ENCODE assay signal across 16 cellular contexts in the genomic region with DNA sequence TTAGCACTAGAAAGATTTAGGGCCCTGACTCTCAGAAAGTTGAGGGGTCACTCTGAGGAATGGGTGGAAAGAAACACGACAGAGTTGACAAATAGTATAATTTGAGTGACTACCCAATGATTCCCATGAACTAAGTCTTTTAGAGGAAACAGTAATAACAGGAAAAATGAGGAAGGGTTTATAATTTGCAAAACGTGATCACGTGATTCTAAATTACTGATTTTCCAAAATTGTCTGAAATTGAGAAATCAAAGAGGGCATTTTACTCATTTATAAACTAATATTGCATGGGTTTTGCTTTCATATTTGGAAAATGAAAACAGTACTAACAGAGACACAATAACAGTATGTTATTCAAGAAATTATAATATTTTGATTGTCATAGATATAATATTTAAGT.
DNase-seq lines count a peak whose midpoint lies in the region; ATAC-seq, FAIRE-seq and TF ChIP-seq lines count a peak whose summit lies in the region.
"Had no signal": no experiment of that assay in that cellular context is flagged by ENCODE, and none has a peak within 500 bp of the region (broad histone marks: within the 10 kb centered on the region; RNA-seq: fewer than 3 reads in every experiment).

No MANE protein-coding gene starts in this region.

- H3K9me3 ChIP-seq in GM12878 (replicated peaks; ENCODE audit: control insufficient read depth, insufficient read depth, low read length) = no peaks in the 10 kb centered on the region
- H3K9me3 ChIP-seq: HAP-1 had no signal

- no peak for DNase-seq in D721Med (ENCODE audit: insufficient read length, low spot score)
- DNase-seq in GM12878 (ENCODE audit: low read depth, low spot score) = no peak
- DNase-seq in SIG-M5 treated with dmso at 0.1 percent for 504 hours (lab: John Stamatoyannopoulos, UW; ENCODE audit: unreplicated experiment) = no peak
- no peak for DNase-seq in cerebellum (ENCODE audit: low spot score)
- DNase-seq in left cardiac atrium = no peak
- DNase-seq: C1 segment of cervical spinal cord; Calu3; CD4-positive, alpha-beta memory T cell; COR-L47; DMS153; DND-41; GOT3; HFFc6 had no signal

- H3K36me3 ChIP-seq in GM12878 (ENCODE audit: control insufficient read depth in 2 of 2, insufficient read depth in 2 of 2, low read length in 1 of 2) = no peaks in the 10 kb centered on the region
- H3K36me3 ChIP-seq: HAP-1 had no signal

- no TSS peak for BruUV-seq in GM12878 (replicated peaks; lab: Mats Ljungman, UMichigan)

- SMC1A ChIA-PET in GM12878 (lab: Charles Lee; ENCODE audit: uncharacterized antibody, unreplicated experiment) = no interaction called here

- 0% methylated on average over 3 of the region's 3 CpGs for WGBS in GM12878 (ENCODE audit: insufficient coverage, insufficient replicate concordance, low lambda C conversion rate, missing lambda C conversion rate)

- no peak for TF ChIP-seq POLR2A in GM12878 (IDR thresholded peaks at IDR 0.05; ENCODE audit: low read depth, low read length)

- CTCF ChIA-PET in GM12878 (lab: Yijun Ruan, JAX) = no interaction called here

- TF ChIP-seq CTCF in D721Med (IDR thresholded peaks at IDR 0.05; ENCODE audit: insufficient read depth, missing control alignments) (no peak), GM12878 (IDR thresholded peaks at IDR 0.05 in 2 of 3, conservative IDR thresholded peaks at IDR 0.05 in 1 of 3; ENCODE audit: control insufficient read depth in 2 of 3, extremely low read depth in 1 of 3, insufficient read depth in 1 of 3, low read depth in 3 of 3, low read length in 3 of 3) (no peak)

- in situ Hi-C loops in GM12878 (cut with MboI) = no loop called here

- intact Hi-C loops in GM12878 (cut with micrococcal nuclease; ENCODE audit: unreplicated experiment) (no loop called here), left cardiac atrium (cut with DNase I) (no loop called here)

- H4K20me1 ChIP-seq in GM12878 (ENCODE audit: control insufficient read depth, insufficient read depth) = no peaks in the 10 kb centered on the region

- no peaks in the 10 kb centered on the region for H3K4me1 ChIP-seq in GM12878 (ENCODE audit: control insufficient read depth, insufficient read depth, low read length)
- H3K4me1 ChIP-seq: HAP-1 had no signal

- no peak overlapping the region for H3K4me3 ChIP-seq in GM12878
- H3K4me3 ChIP-seq: HAP-1 had no signal

- no peak for TF ChIP-seq EP300 in GM12878 (IDR thresholded peaks at IDR 0.05; ENCODE audit: borderline replicate concordance in 1 of 2, control insufficient read depth in 1 of 2, low read depth in 2 of 2, low read length in 2 of 2)

- no peaks in the 10 kb centered on the region for H3K27me3 ChIP-seq in GM12878 (replicated peaks in 1 of 2; ENCODE audit: control insufficient read depth in 2 of 2, insufficient read depth in 2 of 2, low read length in 1 of 2)

- no peak overlapping the region for H2AFZ ChIP-seq in GM12878 (ENCODE audit: control insufficient read depth, low read depth, low read length)

- no peak overlapping the region for H3K27ac ChIP-seq in GM12878 (ENCODE audit: control insufficient read depth, insufficient read depth)

- no peak overlapping the region for H3K9ac ChIP-seq in GM12878 (ENCODE audit: control insufficient read depth, insufficient read depth, low read length)

- POLR2A ChIA-PET in GM12878 (lab: Charles Lee) = no interaction called here

- FAIRE-seq in D721Med (lab: Jason Lieb, UNC) (peak; percentile 60), GM12878 (lab: Jason Lieb, UNC) (no peak), islet of Langerhans (lab: Jason Lieb, UNC) (peak; percentile 70)
- FAIRE-seq: H54 had no signal

- no peaks in the 10 kb centered on the region for H3K79me2 ChIP-seq in GM12878 (ENCODE audit: control insufficient read depth, insufficient read depth, low read length)

- TF ChIP-seq RAD21 in GM12878 (IDR thresholded peaks at IDR 0.05; ENCODE audit: insufficient read depth, low read depth, low read length) = no peak

- RAD21 ChIA-PET in GM12878 (lab: Charles Lee; ENCODE audit: unreplicated experiment) = no interaction called here

- no peak for ATAC-seq in GM12878
- no peak for ATAC-seq in left cardiac atrium

- H3K4me2 ChIP-seq in GM12878 (ENCODE audit: control insufficient read depth, insufficient read depth) = no peak overlapping the region

TF ChIP-seq in GM12878, 131 proteins besides CTCF, POLR2A, EP300 and RAD21:
- TF ChIP-seq NFXL1 (IDR thresholded peaks at IDR 0.05; ENCODE audit: borderline replicate concordance) (no peak), RFX5 (IDR thresholded peaks at IDR 0.05; ENCODE audit: low read depth, low read length) (no peak), RAD51 (IDR thresholded peaks at IDR 0.05) (peak; percentile 57; the same call in 1 of the 2 replicates), ZNF24 (IDR thresholded peaks at IDR 0.05) (no peak), CHD1 (IDR thresholded peaks at IDR 0.05; ENCODE audit: low read depth, low read length) (no peak), ZNF384 (IDR thresholded peaks at IDR 0.05; ENCODE audit: borderline replicate concordance, low read depth, low read length) (no peak)
